ENCODE assay signal across 1 cellular context in the genomic region with DNA sequence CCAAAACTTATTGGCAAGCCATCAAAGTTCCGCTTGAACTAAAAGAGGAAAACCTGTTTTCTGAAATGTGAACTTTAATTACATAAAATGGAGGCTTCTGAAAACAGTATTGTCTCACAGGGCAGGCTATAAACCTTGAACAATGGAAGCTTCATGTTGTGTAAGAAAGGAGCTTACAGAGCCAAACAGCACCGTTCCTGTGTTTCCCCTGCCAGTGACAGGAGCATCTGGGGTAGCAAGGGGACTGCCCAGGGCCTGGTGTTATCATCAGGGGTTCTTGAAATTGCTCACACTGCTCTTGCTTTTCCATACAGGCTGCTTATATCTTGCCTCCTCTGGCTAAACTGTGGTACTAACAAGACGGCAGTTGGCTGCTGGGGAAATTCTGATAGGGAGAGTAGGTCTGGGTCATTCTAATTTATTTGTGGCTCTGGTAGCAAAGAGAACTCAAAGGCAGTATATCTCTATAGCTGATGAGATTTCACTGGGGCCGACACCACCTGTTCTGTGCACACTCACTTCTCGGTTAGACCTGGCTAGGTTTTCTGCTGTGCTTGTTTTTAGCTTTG.
A peak's percentile ranks its signal among the peaks of the same experiment; 100 is the strongest.
TF ChIP-seq lines count a peak whose summit lies in the region.

No MANE protein-coding gene starts in this region.

TF ChIP-seq in GM12878, 131 proteins besides CTCF, POLR2A, EP300 and RAD21 (continued from another document and continues in another):
- TF ChIP-seq TCF7 (IDR thresholded peaks at IDR 0.05; ENCODE audit: borderline replicate concordance) (peak; percentile 45; the same call in 1 of the 2 replicates), RELA (IDR thresholded peaks at IDR 0.05; ENCODE audit: borderline replicate concordance, partially characterized antibody) (peak; percentile 99), KAT2A (conservative IDR thresholded peaks at IDR 0.05; ENCODE audit: control insufficient read depth, low read depth, low read length) (no peak), CBX5 (IDR thresholded peaks at IDR 0.05; ENCODE audit: low read depth) (peak; percentile 80), MYB (IDR thresholded peaks at IDR 0.05; ENCODE audit: borderline replicate concordance, low read depth, low read length) (peak; percentile 59; the same call in 1 of the 2 replicates), MEF2B (IDR thresholded peaks at IDR 0.05; ENCODE audit: partially characterized antibody, poor library complexity, severe bottlenecking) (peak; percentile 43), TCF3 (IDR thresholded peaks at IDR 0.05; ENCODE audit: borderline replicate concordance, insufficient read depth, low read depth, low read length) (peak; percentile 63; the same call in 1 of the 2 replicates), FOXK2 (IDR thresholded peaks at IDR 0.05) (no peak), YY1 (IDR thresholded peaks at IDR 0.05; ENCODE audit: low read depth, low read length) (peak; percentile 48), DPF2 (IDR thresholded peaks at IDR 0.05) (peak; percentile 73; the same call in 1 of the 2 replicates), SP1 (IDR thresholded peaks at IDR 0.05; ENCODE audit: low read depth, low read length) (peak; percentile 50), PAX5 (IDR thresholded peaks at IDR 0.05; ENCODE audit: borderline replicate concordance, low read depth, low read length) (peak; percentile 66; the same call in 1 of the 2 replicates), RCOR1 (conservative IDR thresholded peaks at IDR 0.05; ENCODE audit: low read depth, low read length) (0 out of 2 replicates have a peak, but pooled peaks have one; percentile 20), BHLHE40 (IDR thresholded peaks at IDR 0.05; ENCODE audit: borderline replicate concordance in 1 of 2, low read depth in 2 of 2, low read length in 1 of 2) (peak; percentile 7 to 51; a peak in 1 of 4 replicates), TARDBP (IDR thresholded peaks at IDR 0.05; ENCODE audit: borderline replicate concordance) (peak; percentile 23; the same call in 1 of the 2 replicates), POLR2AphosphoS5 (IDR thresholded peaks at IDR 0.05; ENCODE audit: low read length) (peak; percentile 61; the same call in 1 of the 2 replicates), IKZF2 (IDR thresholded peaks at IDR 0.05) (peak; percentile 81 to 90; a peak in 3 of 4 replicates), MXI1 (IDR thresholded peaks at IDR 0.05; ENCODE audit: low read depth, low read length) (0 out of 2 replicates have a peak, but pooled peaks have one; percentile 33), TCF12 (IDR thresholded peaks at IDR 0.05; ENCODE audit: low read depth, low read length) (peak; percentile 70), CREB1 (IDR thresholded peaks at IDR 0.05; ENCODE audit: low read depth) (peak; percentile 9; the same call in 1 of the 2 replicates), RUNX3 (IDR thresholded peaks at IDR 0.05; ENCODE audit: low read length) (peak; percentile 76), FOXM1 (IDR thresholded peaks at IDR 0.05; ENCODE audit: low read depth, low read length) (peak; percentile 95), JUNB (IDR thresholded peaks at IDR 0.05) (peak; percentile 93), ETV6 (conservative IDR thresholded peaks at IDR 0.05 in 1 of 2, IDR thresholded peaks at IDR 0.05 in 1 of 2; ENCODE audit: borderline replicate concordance in 1 of 2, low read depth in 1 of 2) (peak in 1 of 2 experiments; percentile 70; a peak in 1 of 4 replicates), RAD51 (IDR thresholded peaks at IDR 0.05) (no peak), POU2F2 (IDR thresholded peaks at IDR 0.05; ENCODE audit: borderline replicate concordance, low read depth, low read length) (peak; percentile 32; the same call in 1 of the 3 replicates), ATF7 (IDR thresholded peaks at IDR 0.05; ENCODE audit: low read depth) (peak; percentile 60; the same call in 1 of the 2 replicates), IKZF1 (conservative IDR thresholded peaks at IDR 0.05) (peak; percentile 85), PML (IDR thresholded peaks at IDR 0.05; ENCODE audit: low read length) (0 out of 2 replicates have a peak, but pooled peaks have one; percentile 50), CBFB (IDR thresholded peaks at IDR 0.05; ENCODE audit: low read depth) (peak; percentile 44; the same call in 1 of the 2 replicates), IRF4 (IDR thresholded peaks at IDR 0.05; ENCODE audit: low read depth, low read length) (peak; percentile 92), KLF5 (IDR thresholded peaks at IDR 0.05; ENCODE audit: partially characterized antibody) (peak; percentile 22), NR2F1 (conservative IDR thresholded peaks at IDR 0.05) (peak; percentile 73), ZBED1 (IDR thresholded peaks at IDR 0.05; ENCODE audit: borderline replicate concordance) (peak; percentile 73; the same call in 1 of the 2 replicates), ZNF217 (IDR thresholded peaks at IDR 0.05) (0 out of 2 replicates have a peak, but pooled peaks have one; percentile 23), MTA2 (IDR thresholded peaks at IDR 0.05; ENCODE audit: low read depth) (peak; percentile 86), EZH2 (IDR thresholded peaks at IDR 0.05; ENCODE audit: borderline replicate concordance, control insufficient read depth, low read depth, low read length) (no peak), NBN (IDR thresholded peaks at IDR 0.05) (peak; percentile 84), NRF1 (conservative IDR thresholded peaks at IDR 0.05; ENCODE audit: low read depth, low read length) (no peak)
- TF ChIP-seq, protein P1, sequence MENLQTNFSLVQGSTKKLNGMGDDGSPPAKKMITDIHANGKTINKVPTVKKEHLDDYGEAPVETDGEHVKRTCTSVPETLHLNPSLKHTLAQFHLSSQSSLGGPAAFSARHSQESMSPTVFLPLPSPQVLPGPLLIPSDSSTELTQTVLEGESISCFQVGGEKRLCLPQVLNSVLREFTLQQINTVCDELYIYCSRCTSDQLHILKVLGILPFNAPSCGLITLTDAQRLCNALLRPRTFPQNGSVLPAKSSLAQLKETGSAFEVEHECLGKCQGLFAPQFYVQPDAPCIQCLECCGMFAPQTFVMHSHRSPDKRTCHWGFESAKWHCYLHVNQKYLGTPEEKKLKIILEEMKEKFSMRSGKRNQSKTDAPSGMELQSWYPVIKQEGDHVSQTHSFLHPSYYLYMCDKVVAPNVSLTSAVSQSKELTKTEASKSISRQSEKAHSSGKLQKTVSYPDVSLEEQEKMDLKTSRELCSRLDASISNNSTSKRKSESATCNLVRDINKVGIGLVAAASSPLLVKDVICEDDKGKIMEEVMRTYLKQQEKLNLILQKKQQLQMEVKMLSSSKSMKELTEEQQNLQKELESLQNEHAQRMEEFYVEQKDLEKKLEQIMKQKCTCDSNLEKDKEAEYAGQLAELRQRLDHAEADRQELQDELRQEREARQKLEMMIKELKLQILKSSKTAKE (IDR thresholded peaks at IDR 0.05; ENCODE audit: low read depth, poor library complexity, severe bottlenecking), result peak; percentile 92
- TF ChIP-seq, protein P2, sequence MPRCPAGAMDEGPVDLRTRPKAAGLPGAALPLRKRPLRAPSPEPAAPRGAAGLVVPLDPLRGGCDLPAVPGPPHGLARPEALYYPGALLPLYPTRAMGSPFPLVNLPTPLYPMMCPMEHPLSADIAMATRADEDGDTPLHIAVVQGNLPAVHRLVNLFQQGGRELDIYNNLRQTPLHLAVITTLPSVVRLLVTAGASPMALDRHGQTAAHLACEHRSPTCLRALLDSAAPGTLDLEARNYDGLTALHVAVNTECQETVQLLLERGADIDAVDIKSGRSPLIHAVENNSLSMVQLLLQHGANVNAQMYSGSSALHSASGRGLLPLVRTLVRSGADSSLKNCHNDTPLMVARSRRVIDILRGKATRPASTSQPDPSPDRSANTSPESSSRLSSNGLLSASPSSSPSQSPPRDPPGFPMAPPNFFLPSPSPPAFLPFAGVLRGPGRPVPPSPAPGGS (IDR thresholded peaks at IDR 0.05; ENCODE audit: borderline replicate concordance, insufficient read depth, low read depth, low read length, poor library complexity, severe bottlenecking), result peak; percentile 77
- TF ChIP-seq, protein P3, sequence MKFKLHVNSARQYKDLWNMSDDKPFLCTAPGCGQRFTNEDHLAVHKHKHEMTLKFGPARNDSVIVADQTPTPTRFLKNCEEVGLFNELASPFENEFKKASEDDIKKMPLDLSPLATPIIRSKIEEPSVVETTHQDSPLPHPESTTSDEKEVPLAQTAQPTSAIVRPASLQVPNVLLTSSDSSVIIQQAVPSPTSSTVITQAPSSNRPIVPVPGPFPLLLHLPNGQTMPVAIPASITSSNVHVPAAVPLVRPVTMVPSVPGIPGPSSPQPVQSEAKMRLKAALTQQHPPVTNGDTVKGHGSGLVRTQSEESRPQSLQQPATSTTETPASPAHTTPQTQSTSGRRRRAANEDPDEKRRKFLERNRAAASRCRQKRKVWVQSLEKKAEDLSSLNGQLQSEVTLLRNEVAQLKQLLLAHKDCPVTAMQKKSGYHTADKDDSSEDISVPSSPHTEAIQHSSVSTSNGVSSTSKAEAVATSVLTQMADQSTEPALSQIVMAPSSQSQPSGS (IDR thresholded peaks at IDR 0.05; ENCODE audit: low read length), result peak; percentile 63
- TF ChIP-seq, protein P4, sequence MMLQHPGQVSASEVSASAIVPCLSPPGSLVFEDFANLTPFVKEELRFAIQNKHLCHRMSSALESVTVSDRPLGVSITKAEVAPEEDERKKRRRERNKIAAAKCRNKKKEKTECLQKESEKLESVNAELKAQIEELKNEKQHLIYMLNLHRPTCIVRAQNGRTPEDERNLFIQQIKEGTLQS (IDR thresholded peaks at IDR 0.05; ENCODE audit: borderline replicate concordance, extremely low read depth, low read depth, low read length), result no peak
- TF ChIP-seq, protein P5, sequence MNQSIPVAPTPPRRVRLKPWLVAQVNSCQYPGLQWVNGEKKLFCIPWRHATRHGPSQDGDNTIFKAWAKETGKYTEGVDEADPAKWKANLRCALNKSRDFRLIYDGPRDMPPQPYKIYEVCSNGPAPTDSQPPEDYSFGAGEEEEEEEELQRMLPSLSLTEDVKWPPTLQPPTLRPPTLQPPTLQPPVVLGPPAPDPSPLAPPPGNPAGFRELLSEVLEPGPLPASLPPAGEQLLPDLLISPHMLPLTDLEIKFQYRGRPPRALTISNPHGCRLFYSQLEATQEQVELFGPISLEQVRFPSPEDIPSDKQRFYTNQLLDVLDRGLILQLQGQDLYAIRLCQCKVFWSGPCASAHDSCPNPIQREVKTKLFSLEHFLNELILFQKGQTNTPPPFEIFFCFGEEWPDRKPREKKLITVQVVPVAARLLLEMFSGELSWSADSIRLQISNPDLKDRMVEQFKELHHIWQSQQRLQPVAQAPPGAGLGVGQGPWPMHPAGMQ (IDR thresholded peaks at IDR 0.05; ENCODE audit: borderline replicate concordance), result no peak
- TF ChIP-seq, protein P6, sequence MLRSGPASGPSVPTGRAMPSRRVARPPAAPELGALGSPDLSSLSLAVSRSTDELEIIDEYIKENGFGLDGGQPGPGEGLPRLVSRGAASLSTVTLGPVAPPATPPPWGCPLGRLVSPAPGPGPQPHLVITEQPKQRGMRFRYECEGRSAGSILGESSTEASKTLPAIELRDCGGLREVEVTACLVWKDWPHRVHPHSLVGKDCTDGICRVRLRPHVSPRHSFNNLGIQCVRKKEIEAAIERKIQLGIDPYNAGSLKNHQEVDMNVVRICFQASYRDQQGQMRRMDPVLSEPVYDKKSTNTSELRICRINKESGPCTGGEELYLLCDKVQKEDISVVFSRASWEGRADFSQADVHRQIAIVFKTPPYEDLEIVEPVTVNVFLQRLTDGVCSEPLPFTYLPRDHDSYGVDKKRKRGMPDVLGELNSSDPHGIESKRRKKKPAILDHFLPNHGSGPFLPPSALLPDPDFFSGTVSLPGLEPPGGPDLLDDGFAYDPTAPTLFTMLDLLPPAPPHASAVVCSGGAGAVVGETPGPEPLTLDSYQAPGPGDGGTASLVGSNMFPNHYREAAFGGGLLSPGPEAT (IDR thresholded peaks at IDR 0.05; ENCODE audit: low read depth), result peak; percentile 94
- TF ChIP-seq, protein P7, sequence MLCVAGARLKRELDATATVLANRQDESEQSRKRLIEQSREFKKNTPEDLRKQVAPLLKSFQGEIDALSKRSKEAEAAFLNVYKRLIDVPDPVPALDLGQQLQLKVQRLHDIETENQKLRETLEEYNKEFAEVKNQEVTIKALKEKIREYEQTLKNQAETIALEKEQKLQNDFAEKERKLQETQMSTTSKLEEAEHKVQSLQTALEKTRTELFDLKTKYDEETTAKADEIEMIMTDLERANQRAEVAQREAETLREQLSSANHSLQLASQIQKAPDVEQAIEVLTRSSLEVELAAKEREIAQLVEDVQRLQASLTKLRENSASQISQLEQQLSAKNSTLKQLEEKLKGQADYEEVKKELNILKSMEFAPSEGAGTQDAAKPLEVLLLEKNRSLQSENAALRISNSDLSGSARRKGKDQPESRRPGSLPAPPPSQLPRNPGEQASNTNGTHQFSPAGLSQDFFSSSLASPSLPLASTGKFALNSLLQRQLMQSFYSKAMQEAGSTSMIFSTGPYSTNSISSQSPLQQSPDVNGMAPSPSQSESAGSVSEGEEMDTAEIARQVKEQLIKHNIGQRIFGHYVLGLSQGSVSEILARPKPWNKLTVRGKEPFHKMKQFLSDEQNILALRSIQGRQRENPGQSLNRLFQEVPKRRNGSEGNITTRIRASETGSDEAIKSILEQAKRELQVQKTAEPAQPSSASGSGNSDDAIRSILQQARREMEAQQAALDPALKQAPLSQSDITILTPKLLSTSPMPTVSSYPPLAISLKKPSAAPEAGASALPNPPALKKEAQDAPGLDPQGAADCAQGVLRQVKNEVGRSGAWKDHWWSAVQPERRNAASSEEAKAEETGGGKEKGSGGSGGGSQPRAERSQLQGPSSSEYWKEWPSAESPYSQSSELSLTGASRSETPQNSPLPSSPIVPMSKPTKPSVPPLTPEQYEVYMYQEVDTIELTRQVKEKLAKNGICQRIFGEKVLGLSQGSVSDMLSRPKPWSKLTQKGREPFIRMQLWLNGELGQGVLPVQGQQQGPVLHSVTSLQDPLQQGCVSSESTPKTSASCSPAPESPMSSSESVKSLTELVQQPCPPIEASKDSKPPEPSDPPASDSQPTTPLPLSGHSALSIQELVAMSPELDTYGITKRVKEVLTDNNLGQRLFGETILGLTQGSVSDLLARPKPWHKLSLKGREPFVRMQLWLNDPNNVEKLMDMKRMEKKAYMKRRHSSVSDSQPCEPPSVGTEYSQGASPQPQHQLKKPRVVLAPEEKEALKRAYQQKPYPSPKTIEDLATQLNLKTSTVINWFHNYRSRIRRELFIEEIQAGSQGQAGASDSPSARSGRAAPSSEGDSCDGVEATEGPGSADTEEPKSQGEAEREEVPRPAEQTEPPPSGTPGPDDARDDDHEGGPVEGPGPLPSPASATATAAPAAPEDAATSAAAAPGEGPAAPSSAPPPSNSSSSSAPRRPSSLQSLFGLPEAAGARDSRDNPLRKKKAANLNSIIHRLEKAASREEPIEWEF (IDR thresholded peaks at IDR 0.05; ENCODE audit: insufficient replicate concordance, low read depth, low read length), result no peak
